1 cellular context compared by ENCODE assay signal in genomic region chr6:31680226-31680840, GRCh38.
TF ChIP-seq lines count a peak whose summit lies in the region.

No MANE protein-coding gene starts in this region.

TF ChIP-seq in GM23338, 12 proteins besides CTCF, POLR2A, EP300 and RAD21 (continued from another document):
- TF ChIP-seq EZH2phosphoT487 (IDR thresholded peaks at IDR 0.05; ENCODE audit: unreplicated experiment): no peak
- TF ChIP-seq, protein P1, sequence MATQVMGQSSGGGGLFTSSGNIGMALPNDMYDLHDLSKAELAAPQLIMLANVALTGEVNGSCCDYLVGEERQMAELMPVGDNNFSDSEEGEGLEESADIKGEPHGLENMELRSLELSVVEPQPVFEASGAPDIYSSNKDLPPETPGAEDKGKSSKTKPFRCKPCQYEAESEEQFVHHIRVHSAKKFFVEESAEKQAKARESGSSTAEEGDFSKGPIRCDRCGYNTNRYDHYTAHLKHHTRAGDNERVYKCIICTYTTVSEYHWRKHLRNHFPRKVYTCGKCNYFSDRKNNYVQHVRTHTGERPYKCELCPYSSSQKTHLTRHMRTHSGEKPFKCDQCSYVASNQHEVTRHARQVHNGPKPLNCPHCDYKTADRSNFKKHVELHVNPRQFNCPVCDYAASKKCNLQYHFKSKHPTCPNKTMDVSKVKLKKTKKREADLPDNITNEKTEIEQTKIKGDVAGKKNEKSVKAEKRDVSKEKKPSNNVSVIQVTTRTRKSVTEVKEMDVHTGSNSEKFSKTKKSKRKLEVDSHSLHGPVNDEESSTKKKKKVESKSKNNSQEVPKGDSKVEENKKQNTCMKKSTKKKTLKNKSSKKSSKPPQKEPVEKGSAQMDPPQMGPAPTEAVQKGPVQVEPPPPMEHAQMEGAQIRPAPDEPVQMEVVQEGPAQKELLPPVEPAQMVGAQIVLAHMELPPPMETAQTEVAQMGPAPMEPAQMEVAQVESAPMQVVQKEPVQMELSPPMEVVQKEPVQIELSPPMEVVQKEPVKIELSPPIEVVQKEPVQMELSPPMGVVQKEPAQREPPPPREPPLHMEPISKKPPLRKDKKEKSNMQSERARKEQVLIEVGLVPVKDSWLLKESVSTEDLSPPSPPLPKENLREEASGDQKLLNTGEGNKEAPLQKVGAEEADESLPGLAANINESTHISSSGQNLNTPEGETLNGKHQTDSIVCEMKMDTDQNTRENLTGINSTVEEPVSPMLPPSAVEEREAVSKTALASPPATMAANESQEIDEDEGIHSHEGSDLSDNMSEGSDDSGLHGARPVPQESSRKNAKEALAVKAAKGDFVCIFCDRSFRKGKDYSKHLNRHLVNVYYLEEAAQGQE (IDR thresholded peaks at IDR 0.05; ENCODE audit: unreplicated experiment): no peak
- no peak for TF ChIP-seq NANOG (IDR thresholded peaks at IDR 0.05; ENCODE audit: borderline replicate concordance)
- no peak for TF ChIP-seq CREB1 (CRISPR knock-in tag; IDR thresholded peaks at IDR 0.05; ENCODE audit: low read depth)
- no peak for TF ChIP-seq ZNF114 (CRISPR knock-in tag; IDR thresholded peaks at IDR 0.05)
- TF ChIP-seq JUNB (IDR thresholded peaks at IDR 0.05; ENCODE audit: unreplicated experiment): no peak
